9 cellular contexts compared by ENCODE assay signal in the genomic region with DNA sequence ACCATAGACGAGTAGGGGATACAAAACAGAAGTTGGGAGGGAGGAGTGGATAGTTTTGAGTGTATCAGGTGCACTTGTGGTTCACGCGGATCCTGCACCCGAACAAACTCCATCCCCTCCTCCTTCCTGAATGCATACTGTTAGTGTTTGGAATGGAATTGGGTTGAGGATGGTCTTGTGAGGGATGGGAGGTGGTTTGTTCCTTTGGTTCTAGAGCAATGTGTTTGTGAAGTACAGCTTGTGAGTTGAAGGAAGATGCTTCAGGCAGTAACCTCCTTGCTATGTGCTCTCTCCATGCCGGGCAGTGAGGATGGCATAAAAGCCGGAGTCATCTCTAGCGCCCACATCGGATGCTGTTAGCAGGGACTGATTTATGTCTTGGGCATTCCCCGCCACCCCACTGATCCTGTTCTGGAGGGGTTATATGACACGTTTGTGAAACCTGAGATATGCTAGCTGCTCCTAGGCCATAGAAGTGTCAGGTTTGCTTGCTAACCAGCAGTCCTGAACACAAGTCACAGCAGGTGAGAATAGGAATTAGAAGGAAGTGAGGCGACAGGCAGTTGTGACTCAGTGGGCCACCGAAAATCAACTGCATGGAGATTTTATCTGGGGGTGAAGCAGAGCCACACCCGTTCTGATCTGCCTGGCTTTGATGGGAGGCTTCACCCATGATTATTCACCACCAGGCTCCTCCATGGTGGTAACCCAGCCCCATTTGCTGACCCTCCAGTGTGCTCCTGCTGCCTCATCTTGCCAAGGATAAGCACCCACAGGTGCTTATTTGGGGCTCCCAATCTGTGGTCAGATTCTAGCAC. TPM values are rescaled to one million over a fixed set of nuclear protein-coding genes. Genes with fewer than 3 reads are reported as not detected.
DNase-seq lines count a peak whose midpoint lies in the region; TF ChIP-seq lines count a peak whose summit lies in the region.
"Had no signal": no experiment of that assay in that cellular context is flagged by ENCODE, and none has a peak within 500 bp of the region (broad histone marks: within the 10 kb centered on the region; RNA-seq: fewer than 3 reads in every experiment).

No MANE protein-coding gene starts in this region.

- intact Hi-C loops in colonic mucosa (cut with DNase I): no loop called here

- peak; percentile 77; the same call in 1 of the 2 replicates for TF ChIP-seq EP300 in Ishikawa (IDR thresholded peaks at IDR 0.05; ENCODE audit: borderline replicate concordance)

- H3K27ac ChIP-seq in WERI-Rb-1 (peak overlapping the region; percentile 90), colonic mucosa (no peak overlapping the region), muscle layer of colon (ENCODE audit: low read depth, low read length) (peak overlapping the region; percentile 67), substantia nigra (ENCODE audit: low read depth, low read length, poor library complexity, severe bottlenecking) (peak overlapping the region; percentile 49)

- H3K9me3 ChIP-seq in WERI-Rb-1 (ENCODE audit: severe bottlenecking): no peaks in the 10 kb centered on the region
- no peaks in the 10 kb centered on the region for H3K9me3 ChIP-seq in colonic mucosa
- no peaks in the 10 kb centered on the region for H3K9me3 ChIP-seq in muscle layer of colon (ENCODE audit: low read length)

- TF ChIP-seq RAD21 in Ishikawa (IDR thresholded peaks at IDR 0.05; ENCODE audit: low read depth): peak; percentile 14; the same call in 1 of the 2 replicates

- H3K4me3 ChIP-seq in WERI-Rb-1 (ENCODE audit: low read depth, low read length) (peak overlapping the region; percentile 47), colonic mucosa (peak overlapping the region; percentile 64), muscle layer of colon (ENCODE audit: low read depth in 1 of 2, low read length in 2 of 2) (peak overlapping the region; percentile 36 to 71)

- H3K4me1 ChIP-seq in colonic mucosa: peaks cover 23% of the 10 kb centered on the region
- H3K4me1 ChIP-seq in muscle layer of colon (ENCODE audit: insufficient read depth, low read length): peaks cover 53% of the 10 kb centered on the region

- TF ChIP-seq CTCF in WERI-Rb-1 (IDR thresholded peaks at IDR 0.05; ENCODE audit: low read depth, low read length): no peak
- TF ChIP-seq CTCF in colonic mucosa (IDR thresholded peaks at IDR 0.05): no peak

- peak overlapping the region in 1 of 2 donors; percentile 42 for H3K9ac ChIP-seq in colonic mucosa (ENCODE audit: low read depth in 2 of 2, low read length in 2 of 2)
- peak overlapping the region; percentile 18 for H3K9ac ChIP-seq in muscle layer of colon (ENCODE audit: low read length)

- H3K27me3 ChIP-seq in WERI-Rb-1 (ENCODE audit: insufficient read depth, low read depth, severe bottlenecking) (no peaks in the 10 kb centered on the region), colonic mucosa (no peaks in the 10 kb centered on the region), muscle layer of colon (ENCODE audit: control insufficient read depth in 1 of 2, insufficient read depth in 2 of 2, low read length in 2 of 2) (no peaks in the 10 kb centered on the region)

- peak; percentile 26 for DNase-seq in CD1c-positive myeloid dendritic cell (ENCODE audit: extremely low spot score)
- no peak for DNase-seq in WERI-Rb-1
- DNase-seq in colonic mucosa: peak; percentile 42
- peak in 7 of 49 donors; percentile 14 to 33 (median 26) for DNase-seq in substantia nigra (lab: John Stamatoyannopoulos, UW)
- DNase-seq in NCI-H1694 treated with DMSO at 0.1 percent for 48 hours (lab: John Stamatoyannopoulos, UW): no peak
- DNase-seq in D341Med (ENCODE audit: low spot score): no peak

- H3K36me3 ChIP-seq in WERI-Rb-1 (peaks cover 46% of the 10 kb centered on the region), colonic mucosa (no peaks in the 10 kb centered on the region), muscle layer of colon (ENCODE audit: insufficient read depth, low read length) (no peaks in the 10 kb centered on the region)

TF ChIP-seq in Ishikawa, 13 proteins besides CTCF, POLR2A, EP300 and RAD21:
- TF ChIP-seq EGR1 (IDR thresholded peaks at IDR 0.05) (0 out of 2 replicates have a peak, but pooled peaks have one; percentile 10), ZBTB7A (IDR thresholded peaks at IDR 0.05; ENCODE audit: low read depth) (no peak; the same call in 1 of the 2 replicates), TCF12 (IDR thresholded peaks at IDR 0.05; ENCODE audit: low read depth) (peak; percentile 83), NFIC (IDR thresholded peaks at IDR 0.05) (peak; percentile 66), YY1 (IDR thresholded peaks at IDR 0.05; ENCODE audit: low read depth) (0 out of 2 replicates have a peak, but pooled peaks have one; percentile 23), TAF1 (IDR thresholded peaks at IDR 0.05; ENCODE audit: low read depth) (no peak), CREB1 (IDR thresholded peaks at IDR 0.05; ENCODE audit: low read depth) (no peak), CEBPB (IDR thresholded peaks at IDR 0.05) (0 out of 2 replicates have a peak, but pooled peaks have one; percentile 15), TEAD4 (IDR thresholded peaks at IDR 0.05) (peak; percentile 76), FOXM1 (IDR thresholded peaks at IDR 0.05; ENCODE audit: borderline replicate concordance, low read depth) (no peak), USF1 (IDR thresholded peaks at IDR 0.05) (no peak)
- TF ChIP-seq, protein P1, sequence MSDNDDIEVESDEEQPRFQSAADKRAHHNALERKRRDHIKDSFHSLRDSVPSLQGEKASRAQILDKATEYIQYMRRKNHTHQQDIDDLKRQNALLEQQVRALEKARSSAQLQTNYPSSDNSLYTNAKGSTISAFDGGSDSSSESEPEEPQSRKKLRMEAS (IDR thresholded peaks at IDR 0.05): peak; percentile 44; the same call in 1 of the 2 replicates
- TF ChIP-seq, protein P2, sequence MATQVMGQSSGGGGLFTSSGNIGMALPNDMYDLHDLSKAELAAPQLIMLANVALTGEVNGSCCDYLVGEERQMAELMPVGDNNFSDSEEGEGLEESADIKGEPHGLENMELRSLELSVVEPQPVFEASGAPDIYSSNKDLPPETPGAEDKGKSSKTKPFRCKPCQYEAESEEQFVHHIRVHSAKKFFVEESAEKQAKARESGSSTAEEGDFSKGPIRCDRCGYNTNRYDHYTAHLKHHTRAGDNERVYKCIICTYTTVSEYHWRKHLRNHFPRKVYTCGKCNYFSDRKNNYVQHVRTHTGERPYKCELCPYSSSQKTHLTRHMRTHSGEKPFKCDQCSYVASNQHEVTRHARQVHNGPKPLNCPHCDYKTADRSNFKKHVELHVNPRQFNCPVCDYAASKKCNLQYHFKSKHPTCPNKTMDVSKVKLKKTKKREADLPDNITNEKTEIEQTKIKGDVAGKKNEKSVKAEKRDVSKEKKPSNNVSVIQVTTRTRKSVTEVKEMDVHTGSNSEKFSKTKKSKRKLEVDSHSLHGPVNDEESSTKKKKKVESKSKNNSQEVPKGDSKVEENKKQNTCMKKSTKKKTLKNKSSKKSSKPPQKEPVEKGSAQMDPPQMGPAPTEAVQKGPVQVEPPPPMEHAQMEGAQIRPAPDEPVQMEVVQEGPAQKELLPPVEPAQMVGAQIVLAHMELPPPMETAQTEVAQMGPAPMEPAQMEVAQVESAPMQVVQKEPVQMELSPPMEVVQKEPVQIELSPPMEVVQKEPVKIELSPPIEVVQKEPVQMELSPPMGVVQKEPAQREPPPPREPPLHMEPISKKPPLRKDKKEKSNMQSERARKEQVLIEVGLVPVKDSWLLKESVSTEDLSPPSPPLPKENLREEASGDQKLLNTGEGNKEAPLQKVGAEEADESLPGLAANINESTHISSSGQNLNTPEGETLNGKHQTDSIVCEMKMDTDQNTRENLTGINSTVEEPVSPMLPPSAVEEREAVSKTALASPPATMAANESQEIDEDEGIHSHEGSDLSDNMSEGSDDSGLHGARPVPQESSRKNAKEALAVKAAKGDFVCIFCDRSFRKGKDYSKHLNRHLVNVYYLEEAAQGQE (IDR thresholded peaks at IDR 0.05; ENCODE audit: low read depth): no peak

RNA-seq across cellular contexts. Expression of gene BCR, which starts 2.2 kb away (rescaled TPM):
- total RNA-seq in colonic mucosa: 10 to 100 TPM; 39.2 to 57.8 TPM

RNA-seq across cellular contexts. Expression of gene RAB36, which starts 37.2 kb away (rescaled TPM):
- total RNA-seq in colonic mucosa: 1 to 10 TPM in 1 of 2 donors, under 1 TPM in 1; 0.98 to 2.3 TPM

RNA-seq across cellular contexts. Expression of gene RSPH14, which starts 40.7 kb away (rescaled TPM):
- total RNA-seq in colonic mucosa: under 1 TPM; 0.45 to 0.69 TPM
- total RNA-seq: subcutaneous adipose tissue had no signal

Comparison
In these comparisons a context has a peak if more than half of its experiments do, and no peak if none do; other contexts are left out.
1. DNase-seq: peak in CD1c-positive myeloid dendritic cell (single experiment) and colonic mucosa (single experiment); none in WERI-Rb-1 (single experiment), NCI-H1694 treated with DMSO at 0.1 percent for 48 hours (single experiment) and D341Med (single experiment).
2. Peak in every context shown above with its lines, with median percentiles within 50 percentile points of each other: H3K4me3 ChIP-seq.